In genomic region chrX:103726477-103726876, GRCh38 we compare ENCODE assay signal across 1 cellular context.
TF ChIP-seq lines count a peak whose summit lies in the region.

No MANE protein-coding gene starts in this region.

TF ChIP-seq in H1, 55 proteins besides CTCF, POLR2A, EP300 and RAD21 (continued from another document):
- no peak for TF ChIP-seq CHD7 (IDR thresholded peaks at IDR 0.05; ENCODE audit: insufficient replicate concordance, low read length)
- no peak for TF ChIP-seq PHF8 (conservative IDR thresholded peaks at IDR 0.05; ENCODE audit: low read depth, low read length)
